ENCODE assay signal across 1 cellular context in the genomic region with DNA sequence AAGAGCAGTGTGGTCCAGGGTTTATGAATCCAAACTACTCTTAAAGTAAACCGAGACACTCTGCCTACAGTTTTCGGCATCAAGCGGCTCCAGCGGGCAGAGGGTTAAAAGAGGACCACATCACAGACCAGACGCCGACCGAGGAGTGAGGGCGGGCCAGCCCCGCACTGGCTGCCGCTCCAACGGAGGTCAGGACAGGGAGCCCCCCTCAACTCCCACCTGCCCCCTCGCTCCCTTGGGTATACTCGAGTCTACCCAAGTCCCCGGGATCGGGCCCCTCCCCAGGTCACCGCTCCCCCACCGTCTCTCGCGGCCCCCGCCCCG.
TF ChIP-seq lines count a peak whose summit lies in the region.

No MANE protein-coding gene starts in this region.

TF ChIP-seq in liver, 16 proteins besides CTCF, POLR2A, EP300 and RAD21 (continued from another document):
- TF ChIP-seq TAF1 (conservative IDR thresholded peaks at IDR 0.05) = no peak
